Comparison of ENCODE assay signal across 11 cellular contexts in genomic region chr9:84271887-84272556, GRCh38.
DNase-seq lines count a peak whose midpoint lies in the region; ATAC-seq and TF ChIP-seq lines count a peak whose summit lies in the region.
"Had no signal": no experiment of that assay in that cellular context is flagged by ENCODE, and none has a peak within 500 bp of the region (broad histone marks: within the 10 kb centered on the region; RNA-seq: fewer than 3 reads in every experiment).

No MANE protein-coding gene starts in this region.

- no peak overlapping the region for H3K27ac ChIP-seq in OCI-LY7 (ENCODE audit: low read depth, low read length, poor library complexity, severe bottlenecking)
- H3K27ac ChIP-seq in MM.1S (ENCODE audit: low read length), result no peak overlapping the region
- H3K27ac ChIP-seq: SJSA1 had no signal

- H3K79me2 ChIP-seq in OCI-LY7 (ENCODE audit: insufficient read depth, low read depth, low read length), result no peaks in the 10 kb centered on the region
- no peaks in the 10 kb centered on the region for H3K79me2 ChIP-seq in MM.1S (ENCODE audit: low read length)

- H3K27me3 ChIP-seq in MM.1S (replicated peaks; ENCODE audit: insufficient read depth, low read length), result no peaks in the 10 kb centered on the region
- H3K27me3 ChIP-seq: SJSA1 had no signal

- no peaks in the 10 kb centered on the region for H3F3A ChIP-seq in MM.1S (ENCODE audit: insufficient read depth, low read length)

- H2AFZ ChIP-seq in OCI-LY7 (ENCODE audit: low read length), result no peak overlapping the region
- no peak overlapping the region for H2AFZ ChIP-seq in MM.1S (ENCODE audit: low read length)

- H3K9me3 ChIP-seq in OCI-LY7 (ENCODE audit: low read length) (no peaks in the 10 kb centered on the region), MM.1S (replicated peaks; ENCODE audit: insufficient read depth, low read length) (no peaks in the 10 kb centered on the region)
- H3K9me3 ChIP-seq: mucosa of descending colon, SJSA1 had no signal

- no TSS peak for BruUV-seq in OCI-LY7 (replicated peaks; lab: Mats Ljungman, UMichigan)

- H3K9ac ChIP-seq in MM.1S (ENCODE audit: low read length), result no peak overlapping the region

- H3K36me3 Mint-ChIP-seq in T-cell (no peaks in the 10 kb centered on the region), progenitor cell of endocrine pancreas (ENCODE audit: insufficient read depth) (no peaks in the 10 kb centered on the region)

- H3K36me3 ChIP-seq in OCI-LY7 (ENCODE audit: insufficient read depth, low read length) (no peaks in the 10 kb centered on the region), MM.1S (replicated peaks; ENCODE audit: insufficient read depth, low read length) (no peaks in the 10 kb centered on the region)
- H3K36me3 ChIP-seq: SJSA1 had no signal

- TF ChIP-seq CTCF in fibroblast of pulmonary artery (IDR thresholded peaks at IDR 0.05; ENCODE audit: low read length, missing control alignments), result no peak
- TF ChIP-seq CTCF in progenitor cell of endocrine pancreas (IDR thresholded peaks at IDR 0.05; ENCODE audit: unreplicated experiment), result no peak
- TF ChIP-seq CTCF in OCI-LY7 (conservative IDR thresholded peaks at IDR 0.05; ENCODE audit: low read length), result no peak
- TF ChIP-seq CTCF in MM.1S (IDR thresholded peaks at IDR 0.05; ENCODE audit: low read length), result no peak

- peaks cover 6 to 7% (median 7%) of the 10 kb centered on the region in 3 donors for H3K4me1 Mint-ChIP-seq in T-cell
- H3K4me1 Mint-ChIP-seq in progenitor cell of endocrine pancreas (ENCODE audit: low read depth), result peaks cover 4% of the 10 kb centered on the region

- H3K9me2 ChIP-seq in OCI-LY7 (ENCODE audit: insufficient read depth, low read length) (no peaks in the 10 kb centered on the region), MM.1S (replicated peaks; ENCODE audit: insufficient read depth, low read length) (no peaks in the 10 kb centered on the region)

- CTCF ChIA-PET in T-cell (lab: Charles Lee), result interaction anchor here in 1 of 2 donors (0.7 kb wide), 1 partner anchor 1166 kb away, joined by 3 read pairs; no protein-coding TSS in a partner anchor
- CTCF ChIA-PET in OCI-LY7 (lab: Charles Lee; ENCODE audit: unreplicated experiment), result no interaction called here

- peaks cover 30 to 47% of the 10 kb centered on the region in 2 donors for H3K27me3 Mint-ChIP-seq in T-cell
- peaks cover 33% of the 10 kb centered on the region for H3K27me3 Mint-ChIP-seq in progenitor cell of endocrine pancreas

- intact Hi-C loops in OCI-LY7 (cut with micrococcal nuclease; ENCODE audit: unreplicated experiment), result no loop called here

- H3K4me1 ChIP-seq in OCI-LY7 (ENCODE audit: insufficient read depth, low read length, poor library complexity, severe bottlenecking) (no peaks in the 10 kb centered on the region), MM.1S (ENCODE audit: low read length) (no peaks in the 10 kb centered on the region)
- H3K4me1 ChIP-seq: SJSA1 had no signal

- no peak overlapping the region for H3K27ac Mint-ChIP-seq in T-cell
- H3K27ac Mint-ChIP-seq in progenitor cell of endocrine pancreas, result no peak overlapping the region

- POLR2A ChIA-PET in T-cell (lab: Charles Lee) (no interaction called here), OCI-LY7 (lab: Charles Lee) (no interaction called here)

- no peaks in the 10 kb centered on the region for H3K9me3 Mint-ChIP-seq in T-cell
- H3K9me3 Mint-ChIP-seq in progenitor cell of endocrine pancreas (ENCODE audit: low read depth), result no peaks in the 10 kb centered on the region

- H3K4me2 ChIP-seq in OCI-LY7 (ENCODE audit: low read length) (no peak overlapping the region), MM.1S (ENCODE audit: low read depth, low read length) (no peak overlapping the region)

- peak overlapping the region in 2 of 3 donors; percentile 40 to 47 for H3K4me3 Mint-ChIP-seq in T-cell
- H3K4me3 Mint-ChIP-seq in progenitor cell of endocrine pancreas (ENCODE audit: low read depth), result peak overlapping the region; percentile 27

- no peak for DNase-seq in T-cell
- peak; percentile 33 for DNase-seq in fibroblast of pulmonary artery (ENCODE audit: low read depth)
- no peak for DNase-seq in progenitor cell of endocrine pancreas (ENCODE audit: low spot score, unreplicated experiment)
- no peak for DNase-seq in OCI-LY7 (ENCODE audit: low spot score)
- no peak for DNase-seq in cerebellar nuclear complex (lab: John Stamatoyannopoulos, UW)
- DNase-seq in NCI-H345 treated with DMSO at 0.1 percent for 48 hours (lab: John Stamatoyannopoulos, UW; ENCODE audit: unreplicated experiment), result no peak
- no peak for DNase-seq in MM.1S

- H3K4me3 ChIP-seq in GM08714 (ENCODE audit: low read length) (peak overlapping the region; percentile 21; the same call in 1 of the 2 replicates), fibroblast of pulmonary artery (replicated peaks; ENCODE audit: low read depth, low read length) (peak overlapping the region; percentile 51), OCI-LY7 (ENCODE audit: low read depth, low read length, poor library complexity, severe bottlenecking) (no peak overlapping the region), MM.1S (ENCODE audit: low read length) (no peak overlapping the region)
- H3K4me3 ChIP-seq: mucosa of descending colon, SJSA1 had no signal

- no peaks in the 10 kb centered on the region for H4K20me1 ChIP-seq in OCI-LY7 (ENCODE audit: insufficient read depth, low read length)
- no peaks in the 10 kb centered on the region for H4K20me1 ChIP-seq in MM.1S (ENCODE audit: insufficient read depth, low read length)

- no peak for ATAC-seq in T-cell (replicated peaks in 1 of 4)
- ATAC-seq: HCT116 had no signal

Comparison
In these comparisons a context has a peak if more than half of its experiments do, and no peak if none do; other contexts are left out.
1. H3K4me3 ChIP-seq: peak in GM08714 (single experiment) and fibroblast of pulmonary artery (single experiment); none in OCI-LY7 (single experiment) and MM.1S (single experiment).